Comparison of ENCODE assay signal across 33 cellular contexts in the genomic region with DNA sequence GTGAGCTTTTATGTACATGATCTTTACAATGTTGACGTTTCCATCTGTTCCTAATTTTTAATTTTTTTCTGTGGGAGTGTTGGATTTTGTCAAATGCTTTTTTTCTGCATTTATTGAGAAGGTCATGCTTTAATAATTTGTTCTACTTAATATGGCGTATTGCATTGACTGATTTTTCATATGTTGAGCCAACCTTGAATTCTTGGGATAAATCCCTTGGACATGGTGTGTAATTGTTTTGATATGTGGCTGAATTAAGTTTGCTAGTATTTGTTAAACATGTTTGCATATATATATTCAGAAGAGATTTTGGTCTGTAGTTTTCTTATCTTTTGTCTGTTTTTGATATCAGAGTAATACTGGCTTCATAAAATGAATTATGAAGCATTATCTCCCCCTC.
"Had no signal": no experiment of that assay in that cellular context is flagged by ENCODE, and none has a peak within 500 bp of the region (broad histone marks: within the 10 kb centered on the region; RNA-seq: fewer than 3 reads in every experiment).

No MANE protein-coding gene starts in this region.

- ATAC-seq: activated naive CD4-positive, alpha-beta T cell treated with anti-CD3 and anti-CD28 coated beads, Interleukin-2, amount 50 U/mL, for 72 hours; activated naive CD8-positive, alpha-beta T cell treated with anti-CD3 and anti-CD28 coated beads, Interleukin-2, amount 50 U/mL, for 24 hours; activated T-cell treated with anti-CD3 and anti-CD28 coated beads, Interleukin-2, amount 50 U/mL, for 4 hours; activated T-cell treated with anti-CD3 and anti-CD28 coated beads, Interleukin-2, amount 50 U/mL, for 72 hours; activated T-helper 17 cell treated with anti-CD3 and anti-CD28 coated beads, Interleukin-2, amount 50 U/mL, for 72 hours; body of pancreas had no signal

- FAIRE-seq: astrocyte, bronchial epithelial cell, colon had no signal

- H3K9me3 ChIP-seq: adrenal gland, ascending aorta, body of pancreas had no signal

- H3K27me3 ChIP-seq: adrenal gland, ascending aorta, body of pancreas, brain microvascular endothelial cell, breast epithelium, cardiac muscle cell had no signal

- DNase-seq: activated effector memory CD4-positive, alpha-beta T cell treated with anti-CD3 and anti-CD28 coated beads, Interleukin-2, amount 50 U/mL, for 16 hours; activated effector memory CD4-positive, alpha-beta T cell treated with Interleukin-2 at 50 U/mL for 16 hours; activated gamma-delta T cell; activated gamma-delta T cell treated with Interleukin-2 at 50 U/mL for 16 hours; activated naive CD4-positive, alpha-beta T cell; activated naive CD4-positive, alpha-beta T cell treated with anti-CD3 and anti-CD28 coated beads for 36 hours; activated naive CD4-positive, alpha-beta T cell treated with anti-CD3 and anti-CD28 coated beads, Interleukin-2, amount 10 ng/mL, durations not matched to agents 7 days and 5 days; activated naive CD4-positive, alpha-beta T cell treated with anti-CD3 and anti-CD28 coated beads, Interleukin-2, amount 50 U/mL, for 16 hours; activated naive CD4-positive, alpha-beta T cell treated with Interleukin-2 at 50 U/mL for 16 hours; activated naive CD8-positive, alpha-beta T cell treated with anti-CD3 and anti-CD28 coated beads for 36 hours; activated naive CD8-positive, alpha-beta T cell treated with anti-CD3 and anti-CD28 coated beads, Interleukin-2, amount 10 ng/mL, durations not matched to agents 7 days and 5 days; activated naive CD8-positive, alpha-beta T cell treated with anti-CD3 and anti-CD28 coated beads, Interleukin-2, amount 50 U/mL, for 24 hours; activated T-cell treated with anti-CD3 and anti-CD28 coated beads, Interleukin-2, amount 50 U/mL, for 4 hours; activated T-cell treated with anti-CD3 and anti-CD28 coated beads, Interleukin-2, amount 50 U/mL, for 48 hours; activated T-cell treated with anti-CD3 and anti-CD28 coated beads, Interleukin-2, amount 50 U/mL, for 72 hours; adrenal gland; amniotic stem cell; amygdala; anterior cingulate cortex; aorta; body of pancreas; brain microvascular endothelial cell; caudate nucleus; central memory CD4-positive, alpha-beta T cell; cerebellar nuclear complex had no signal

- H3K36me3 ChIP-seq: adrenal gland, ascending aorta, brain microvascular endothelial cell, breast epithelium, cardiac muscle cell had no signal

- H3K4me1 ChIP-seq: adrenal gland, ascending aorta, body of pancreas, breast epithelium had no signal

- H3K4me3 ChIP-seq: adrenal gland, ascending aorta, body of pancreas, breast epithelium, cardiac muscle cell had no signal

- H3K27ac ChIP-seq: adrenal gland, ascending aorta, body of pancreas, brain microvascular endothelial cell, breast epithelium, cardiac muscle cell had no signal
